In the genomic region with DNA sequence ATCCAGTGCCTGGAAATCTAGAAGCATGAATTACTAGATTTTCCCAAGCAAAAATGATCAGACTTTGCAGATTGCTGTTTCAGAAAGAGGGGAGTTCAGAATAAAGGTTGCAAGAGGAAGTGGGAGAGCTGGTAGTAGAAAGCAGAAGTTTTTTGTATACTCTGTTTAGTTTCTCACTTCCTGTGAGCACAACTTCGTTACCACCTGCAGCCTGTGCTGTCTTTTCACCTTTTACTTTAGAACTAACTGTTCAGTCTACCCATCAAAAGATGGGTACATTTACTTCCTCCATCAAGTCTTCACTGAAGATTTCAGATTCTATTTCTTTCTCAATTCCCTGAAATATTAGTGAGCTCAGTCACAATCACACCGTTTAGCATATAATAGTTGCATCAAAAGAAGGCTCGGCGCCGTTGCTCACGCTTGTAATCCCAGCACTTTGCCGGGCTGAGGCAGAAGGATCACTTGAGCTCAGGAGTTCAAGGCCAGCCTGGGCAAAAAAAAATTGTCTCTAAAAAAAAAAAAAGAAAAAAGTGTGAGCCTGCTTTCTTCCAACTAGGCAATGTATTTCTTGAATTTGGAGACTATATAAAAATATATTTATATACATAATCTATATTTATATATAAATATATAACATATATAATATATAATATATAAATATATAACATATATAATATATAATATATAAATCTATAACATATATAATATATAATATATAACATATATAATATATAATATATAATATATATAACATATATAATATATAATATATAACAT, we compare ENCODE assay signal across 8 cellular contexts. TPM values are rescaled to one million over a fixed set of nuclear protein-coding genes. Genes with fewer than 3 reads are reported as not detected.
A peak's percentile ranks its signal among the peaks of the same experiment; 100 is the strongest.
DNase-seq lines count a peak whose midpoint lies in the region; ATAC-seq and TF ChIP-seq lines count a peak whose summit lies in the region.

No MANE protein-coding gene starts in this region.

- H3K9me3 Mint-ChIP-seq in CD4-positive, alpha-beta memory T cell = no peaks in the 10 kb centered on the region
- no peaks in the 10 kb centered on the region for H3K9me3 Mint-ChIP-seq in activated CD8-positive, alpha-beta T cell treated with anti-CD3 and anti-CD28 coated beads, Interleukin-2, amount 10 ng/mL, durations not matched to agents 7 days and 5 days (ENCODE audit: insufficient read depth)

- peaks cover 52% of the 10 kb centered on the region for H3K4me1 ChIP-seq in CD4-positive, alpha-beta memory T cell (ENCODE audit: insufficient read depth, low read length)

- DNase-seq in CD4-positive, alpha-beta memory T cell = peak; percentile 26 to 46 (median 28)
- peak; percentile 45 for DNase-seq in activated CD8-positive, alpha-beta T cell treated with anti-CD3 and anti-CD28 coated beads, Interleukin-2, amount 10 ng/mL, durations not matched to agents 7 days and 5 days
- DNase-seq in AG08396 (ENCODE audit: low spot score) (no peak), HK-2 (ENCODE audit: unreplicated experiment) (no peak), NCI-H510A treated with DMSO at 0.1 percent for 48 hours (lab: John Stamatoyannopoulos, UW) (no peak), coronary artery (ENCODE audit: low spot score) (no peak)

- H3K27me3 ChIP-seq in CD4-positive, alpha-beta memory T cell (ENCODE audit: insufficient read depth, low read length) = no peaks in the 10 kb centered on the region

- CTCF ChIA-PET in CD4-positive, alpha-beta memory T cell (lab: Charles Lee; ENCODE audit: partially characterized antibody) = interaction anchor here (0.9 to 2.2 kb wide), 6 partner anchors 29 to 507 kb away, joined by 3 to 11 read pairs (median 3); partner anchors contain the start of gene NXPE3
- CTCF ChIA-PET in activated CD8-positive, alpha-beta T cell treated with anti-CD3 and anti-CD28 coated beads, Interleukin-2, amount 10 ng/mL, durations not matched to agents 7 days and 5 days (lab: Charles Lee) = interaction anchor here (1.0 to 3.0 kb wide), 3 partner anchors 13 to 503 kb away, joined by 3 to 11 read pairs (median 10); no protein-coding TSS in a partner anchor

- intact Hi-C loops in CD4-positive, alpha-beta memory T cell (cut with micrococcal nuclease) = no loop called here

- H3K27me3 Mint-ChIP-seq in CD4-positive, alpha-beta memory T cell = no peaks in the 10 kb centered on the region
- no peaks in the 10 kb centered on the region for H3K27me3 Mint-ChIP-seq in activated CD8-positive, alpha-beta T cell treated with anti-CD3 and anti-CD28 coated beads, Interleukin-2, amount 10 ng/mL, durations not matched to agents 7 days and 5 days (ENCODE audit: low read depth)

- peak overlapping the region in 1 of 2 donors; percentile 29 for H3K4me3 ChIP-seq in CD4-positive, alpha-beta memory T cell (ENCODE audit: low read length in 2 of 2)
- H3K4me3 ChIP-seq in coronary artery = no peak overlapping the region

- no peaks in the 10 kb centered on the region for H3K9me3 ChIP-seq in CD4-positive, alpha-beta memory T cell (ENCODE audit: control insufficient read depth in 1 of 2, low read length in 2 of 2)

- peak overlapping the region; percentile 42 for H3K27ac ChIP-seq in CD4-positive, alpha-beta memory T cell (ENCODE audit: low read depth, low read length)
- no peak overlapping the region for H3K27ac ChIP-seq in coronary artery

- POLR2A ChIA-PET in CD4-positive, alpha-beta memory T cell (lab: Charles Lee; ENCODE audit: partially characterized antibody) = interaction anchor here (1.0 to 2.6 kb wide), 7 partner anchors 36 to 149 kb away, joined by 3 to 38 read pairs (median 9); partner anchors contain the start of genes NFKBIZ, NXPE3, PCNP and RPL24
- POLR2A ChIA-PET in activated CD8-positive, alpha-beta T cell treated with anti-CD3 and anti-CD28 coated beads, Interleukin-2, amount 10 ng/mL, durations not matched to agents 7 days and 5 days (lab: Charles Lee) = interaction anchor here (0.9 to 2.0 kb wide), 4 partner anchors 21 to 127 kb away, joined by 3 to 9 read pairs (median 5); partner anchors contain the start of genes RPL24 and ZBTB11

- ATAC-seq in GM19452 (IDR thresholded peaks at IDR 0.05; ENCODE audit: unreplicated experiment) (peak; percentile 49), HG03439 (IDR thresholded peaks at IDR 0.05; ENCODE audit: unreplicated experiment) (peak; percentile 42)
- ATAC-seq in activated CD8-positive, alpha-beta T cell treated with anti-CD3 and anti-CD28 coated beads, Interleukin-2, amount 10 ng/mL, durations not matched to agents 7 days and 5 days = no peak

- no peak for TF ChIP-seq CTCF in coronary artery (IDR thresholded peaks at IDR 0.05)

- H3K27ac Mint-ChIP-seq in CD4-positive, alpha-beta memory T cell = peak overlapping the region; percentile 54 to 95 (median 88)
- H3K27ac Mint-ChIP-seq in activated CD8-positive, alpha-beta T cell treated with anti-CD3 and anti-CD28 coated beads, Interleukin-2, amount 10 ng/mL, durations not matched to agents 7 days and 5 days = peak overlapping the region; percentile 85

- H3K36me3 Mint-ChIP-seq in CD4-positive, alpha-beta memory T cell = peaks cover 8 to 14% of the 10 kb centered on the region in 2 donors
- H3K36me3 Mint-ChIP-seq in activated CD8-positive, alpha-beta T cell treated with anti-CD3 and anti-CD28 coated beads, Interleukin-2, amount 10 ng/mL, durations not matched to agents 7 days and 5 days (ENCODE audit: low read depth) = peaks cover 8% of the 10 kb centered on the region

- H3K4me3 Mint-ChIP-seq in CD4-positive, alpha-beta memory T cell = peak overlapping the region; percentile 53 to 88 (median 68)
- H3K4me3 Mint-ChIP-seq in activated CD8-positive, alpha-beta T cell treated with anti-CD3 and anti-CD28 coated beads, Interleukin-2, amount 10 ng/mL, durations not matched to agents 7 days and 5 days = peak overlapping the region; percentile 55

- peaks cover 28 to 52% (median 36%) of the 10 kb centered on the region in 4 donors for H3K4me1 Mint-ChIP-seq in CD4-positive, alpha-beta memory T cell
- H3K4me1 Mint-ChIP-seq in activated CD8-positive, alpha-beta T cell treated with anti-CD3 and anti-CD28 coated beads, Interleukin-2, amount 10 ng/mL, durations not matched to agents 7 days and 5 days (ENCODE audit: low read depth) = peaks cover 45% of the 10 kb centered on the region

- no peaks in the 10 kb centered on the region for H3K36me3 ChIP-seq in CD4-positive, alpha-beta memory T cell (ENCODE audit: insufficient read depth, low read length)

RNA-seq across cellular contexts. Expression of gene CEP97, which starts 1.8 kb away (rescaled TPM):
- 10 to 100 TPM; 14.8 to 16.8 TPM for total RNA-seq in CD4-positive, alpha-beta memory T cell
- polyA plus RNA-seq in CD4-positive, alpha-beta memory T cell = 1 to 10 TPM; 3.7 to 5.1 TPM
- total RNA-seq in activated CD8-positive, alpha-beta T cell treated with anti-CD3 and anti-CD28 coated beads, Interleukin-2, amount 10 ng/mL, durations not matched to agents 7 days and 5 days = 10 to 100 TPM; 23.3 to 26.2 TPM

RNA-seq across cellular contexts. Expression of gene RPL24, which starts 36.1 kb away (rescaled TPM):
- total RNA-seq in CD4-positive, alpha-beta memory T cell = 1,000 to 10,000 TPM; 1,310 to 1,368 TPM
- 1,000 to 10,000 TPM in 1 of 2 donors, 100 to 1,000 TPM in 1; 834 to 1,038 TPM for polyA plus RNA-seq in CD4-positive, alpha-beta memory T cell
- total RNA-seq in activated CD8-positive, alpha-beta T cell treated with anti-CD3 and anti-CD28 coated beads, Interleukin-2, amount 10 ng/mL, durations not matched to agents 7 days and 5 days = 100 to 1,000 TPM; 948 to 978 TPM

RNA-seq across cellular contexts. Expression of gene ZBTB11, which starts 45.7 kb away (rescaled TPM):
- total RNA-seq in CD4-positive, alpha-beta memory T cell = 10 to 100 TPM; 48.9 to 50.8 TPM
- 10 to 100 TPM in 1 of 2 donors, 1 to 10 TPM in 1; 8.9 to 13.8 TPM for polyA plus RNA-seq in CD4-positive, alpha-beta memory T cell
- total RNA-seq in activated CD8-positive, alpha-beta T cell treated with anti-CD3 and anti-CD28 coated beads, Interleukin-2, amount 10 ng/mL, durations not matched to agents 7 days and 5 days = 10 to 100 TPM; 30.7 to 33.6 TPM

RNA-seq across cellular contexts. Expression of gene NXPE3, which starts 56.4 kb away (rescaled TPM):
- 10 to 100 TPM; 35.7 to 37.2 TPM for total RNA-seq in CD4-positive, alpha-beta memory T cell
- 10 to 100 TPM; 36.2 to 50.0 TPM for polyA plus RNA-seq in CD4-positive, alpha-beta memory T cell
- 10 to 100 TPM; 25.7 to 29.5 TPM for total RNA-seq in activated CD8-positive, alpha-beta T cell treated with anti-CD3 and anti-CD28 coated beads, Interleukin-2, amount 10 ng/mL, durations not matched to agents 7 days and 5 days

Comparison
In these comparisons a context has a peak if more than half of its experiments do, and no peak if none do; other contexts are left out.
1. DNase-seq: peak in CD4-positive, alpha-beta memory T cell (5 of 5) and activated CD8-positive, alpha-beta T cell treated with anti-CD3 and anti-CD28 coated beads, Interleukin-2, amount 10 ng/mL, durations not matched to agents 7 days and 5 days (single experiment); none in AG08396 (single experiment), HK-2 (single experiment), NCI-H510A treated with DMSO at 0.1 percent for 48 hours (single experiment) and coronary artery (single experiment).